Comparison of ENCODE assay signal across 1 cellular context in the genomic region with DNA sequence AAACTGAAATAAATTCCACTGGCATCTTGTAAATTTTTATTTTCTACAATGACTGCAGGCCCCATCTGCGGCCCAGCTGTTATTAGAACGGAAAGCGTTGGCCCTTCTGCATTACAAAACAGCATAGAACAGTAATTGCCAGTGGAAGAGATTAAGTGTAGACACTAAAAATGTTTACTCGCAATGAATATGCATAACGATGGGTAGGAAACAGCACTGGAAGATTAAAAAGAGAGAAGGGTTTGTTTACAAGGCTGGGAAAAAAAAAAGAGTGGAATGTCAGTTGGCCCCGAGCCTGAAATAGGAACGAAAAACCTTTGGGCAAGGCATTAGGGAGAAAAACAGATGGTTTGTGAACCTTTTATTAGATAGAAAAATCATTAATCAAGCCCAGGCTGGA.
TF ChIP-seq lines count a peak whose summit lies in the region.

No MANE protein-coding gene starts in this region.

TF ChIP-seq in H1, 55 proteins besides CTCF, POLR2A, EP300 and RAD21:
- TF ChIP-seq GTF2F1 (IDR thresholded peaks at IDR 0.05; ENCODE audit: borderline replicate concordance, low read depth, low read length) (no peak), TEAD4 (IDR thresholded peaks at IDR 0.05; ENCODE audit: low read depth, low read length) (no peak), CBX8 (IDR thresholded peaks at IDR 0.05; ENCODE audit: borderline replicate concordance, low read depth, low read length) (no peak), JUN (IDR thresholded peaks at IDR 0.05; ENCODE audit: low read depth, low read length) (no peak), ZNF274 (IDR thresholded peaks at IDR 0.05; ENCODE audit: borderline replicate concordance, extremely low read depth, low read length) (no peak), POU5F1 (IDR thresholded peaks at IDR 0.05; ENCODE audit: low read depth, low read length) (no peak), BACH1 (IDR thresholded peaks at IDR 0.05; ENCODE audit: low read length) (no peak), MAFK (IDR thresholded peaks at IDR 0.05; ENCODE audit: low read depth, low read length) (no peak), PHF8 (conservative IDR thresholded peaks at IDR 0.05; ENCODE audit: low read depth, low read length) (no peak), RFX5 (IDR thresholded peaks at IDR 0.05; ENCODE audit: borderline replicate concordance, low read depth, low read length) (no peak), RNF2 (IDR thresholded peaks at IDR 0.05; ENCODE audit: borderline replicate concordance, low read depth, low read length, missing control alignments, poor library complexity, severe bottlenecking) (no peak), SP1 (IDR thresholded peaks at IDR 0.05; ENCODE audit: low read depth, low read length) (no peak), TCF12 (IDR thresholded peaks at IDR 0.05; ENCODE audit: low read depth, low read length) (no peak), SAP30 (IDR thresholded peaks at IDR 0.05; ENCODE audit: insufficient read depth, insufficient replicate concordance, low read length) (no peak), JUND (IDR thresholded peaks at IDR 0.05; ENCODE audit: low read length) (no peak), SIRT6 (IDR thresholded peaks at IDR 0.05; ENCODE audit: low read length) (no peak)
- TF ChIP-seq, protein P1, sequence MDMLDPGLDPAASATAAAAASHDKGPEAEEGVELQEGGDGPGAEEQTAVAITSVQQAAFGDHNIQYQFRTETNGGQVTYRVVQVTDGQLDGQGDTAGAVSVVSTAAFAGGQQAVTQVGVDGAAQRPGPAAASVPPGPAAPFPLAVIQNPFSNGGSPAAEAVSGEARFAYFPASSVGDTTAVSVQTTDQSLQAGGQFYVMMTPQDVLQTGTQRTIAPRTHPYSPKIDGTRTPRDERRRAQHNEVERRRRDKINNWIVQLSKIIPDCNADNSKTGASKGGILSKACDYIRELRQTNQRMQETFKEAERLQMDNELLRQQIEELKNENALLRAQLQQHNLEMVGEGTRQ (IDR thresholded peaks at IDR 0.05; ENCODE audit: low read length): no peak
